8 cellular contexts compared by ENCODE assay signal in the genomic region with DNA sequence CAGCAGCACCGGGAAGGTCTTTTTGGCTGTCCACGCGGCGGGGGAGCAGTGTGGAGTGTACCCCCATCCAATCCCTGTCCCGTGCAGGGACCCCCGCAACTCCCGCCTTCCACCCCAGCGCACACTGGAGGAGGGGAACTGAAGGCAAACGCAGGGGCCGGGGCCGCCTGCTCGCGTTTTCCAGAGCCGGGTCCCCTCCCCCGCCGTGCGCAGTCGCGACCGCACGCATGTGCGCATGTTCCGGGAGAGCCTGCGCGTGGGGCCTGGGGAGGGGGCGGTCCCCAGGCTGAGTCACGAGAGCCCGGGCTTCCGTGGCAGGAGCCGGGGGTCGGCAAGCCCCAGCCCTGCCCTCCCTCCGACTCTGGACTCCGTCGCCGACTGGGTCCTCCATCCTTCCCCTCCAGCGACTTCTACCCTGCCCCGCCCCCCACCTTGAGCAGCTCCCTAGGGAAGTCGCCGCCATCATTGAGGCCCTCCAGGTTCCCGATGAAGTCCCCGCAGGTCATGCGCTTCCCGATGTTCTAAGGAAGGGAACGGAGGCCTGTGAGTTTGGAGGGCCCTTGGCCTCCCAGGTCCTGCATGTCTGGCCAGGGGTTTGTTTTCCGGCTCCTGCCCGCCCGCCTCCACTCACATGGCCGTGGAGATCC. TPM values are rescaled to one million over a fixed set of nuclear protein-coding genes. Genes with fewer than 3 reads are reported as not detected.
A peak's percentile ranks its signal among the peaks of the same experiment; 100 is the strongest.
DNase-seq lines count a peak whose midpoint lies in the region; ATAC-seq and TF ChIP-seq lines count a peak whose summit lies in the region.

No MANE protein-coding gene starts in this region.

- no peak overlapping the region for H2BK5ac ChIP-seq in trophoblast cell (ENCODE audit: low read depth, low read length, poor library complexity)

- no peaks in the 10 kb centered on the region for H3K79me1 ChIP-seq in trophoblast cell (ENCODE audit: low read length)

- no peak overlapping the region for H4K91ac ChIP-seq in trophoblast cell (ENCODE audit: low read depth, low read length)

- no peak overlapping the region for H3K4ac ChIP-seq in trophoblast cell (ENCODE audit: low read depth, low read length)

- peak overlapping the region; percentile 32 for H3K4me3 ChIP-seq in BJ (ENCODE audit: low read depth, low read length)
- H3K4me3 ChIP-seq in fibroblast of mammary gland (ENCODE audit: control insufficient read depth, low read depth, low read length): peak overlapping the region; percentile 31
- H3K4me3 ChIP-seq in trophoblast cell (ENCODE audit: low read depth, low read length): peak overlapping the region; percentile 55

- no peak overlapping the region for H2BK120ac ChIP-seq in trophoblast cell (ENCODE audit: insufficient read depth, low read length, poor library complexity)

- H3K36me3 ChIP-seq in BJ (ENCODE audit: control insufficient read depth, insufficient read depth, low read length) (no peaks in the 10 kb centered on the region), trophoblast cell (ENCODE audit: control insufficient read depth in 1 of 2, insufficient read depth in 2 of 2, low read length in 2 of 2) (no peaks in the 10 kb centered on the region)

- H3K9ac ChIP-seq in trophoblast cell (ENCODE audit: low read length): no peak overlapping the region

- no peaks in the 10 kb centered on the region for H3K36me3 Mint-ChIP-seq in activated CD8-positive, alpha-beta memory T cell treated with anti-CD3 and anti-CD28 coated beads, Interleukin-2, amount 10 ng/mL, durations not matched to agents 7 days and 5 days

- H3K79me2 ChIP-seq in trophoblast cell (ENCODE audit: control insufficient read depth, insufficient read depth, low read length, poor library complexity): no peaks in the 10 kb centered on the region

- peak overlapping the region; percentile 42 for H3K4me3 Mint-ChIP-seq in activated CD8-positive, alpha-beta memory T cell treated with anti-CD3 and anti-CD28 coated beads, Interleukin-2, amount 10 ng/mL, durations not matched to agents 7 days and 5 days

- H3K4me1 ChIP-seq in trophoblast cell (ENCODE audit: control insufficient read depth in 1 of 2, insufficient read depth in 2 of 2, low read length in 2 of 2): peaks cover 4 to 13% of the 10 kb centered on the region in 2 experiments

- no peak overlapping the region for H3K27ac Mint-ChIP-seq in activated CD8-positive, alpha-beta memory T cell treated with anti-CD3 and anti-CD28 coated beads, Interleukin-2, amount 10 ng/mL, durations not matched to agents 7 days and 5 days

- peaks cover 29% of the 10 kb centered on the region for H3K4me1 Mint-ChIP-seq in activated CD8-positive, alpha-beta memory T cell treated with anti-CD3 and anti-CD28 coated beads, Interleukin-2, amount 10 ng/mL, durations not matched to agents 7 days and 5 days

- no peaks in the 10 kb centered on the region for H3K9me3 Mint-ChIP-seq in activated CD8-positive, alpha-beta memory T cell treated with anti-CD3 and anti-CD28 coated beads, Interleukin-2, amount 10 ng/mL, durations not matched to agents 7 days and 5 days (ENCODE audit: low read depth)

- DNase-seq in BJ (ENCODE audit: low read depth) (no peak), fibroblast of mammary gland (ENCODE audit: low read depth) (no peak), trophoblast cell (peak in 1 of 2 donors; percentile 44), cerebellum (ENCODE audit: low spot score) (no peak), NCI-H2081 treated with DMSO at 0.1 percent for 48 hours (lab: John Stamatoyannopoulos, UW) (no peak), Kasumi-1 (lab: John Stamatoyannopoulos, UW) (no peak)
- DNase-seq in activated CD8-positive, alpha-beta memory T cell treated with anti-CD3 and anti-CD28 coated beads, Interleukin-2, amount 10 ng/mL, durations not matched to agents 7 days and 5 days: no peak

- no peak overlapping the region for H4K12ac ChIP-seq in trophoblast cell (ENCODE audit: low read depth, low read length)

- H3K18ac ChIP-seq in trophoblast cell (ENCODE audit: low read length): no peak overlapping the region

- H3K27me3 ChIP-seq in BJ (ENCODE audit: control insufficient read depth, insufficient read depth, low read length) (peaks cover 54% of the 10 kb centered on the region), trophoblast cell (ENCODE audit: insufficient read depth, low read length) (peaks cover 46% of the 10 kb centered on the region)

- H4K8ac ChIP-seq in trophoblast cell (ENCODE audit: low read depth, low read length): no peak overlapping the region

- H3K27me3 Mint-ChIP-seq in activated CD8-positive, alpha-beta memory T cell treated with anti-CD3 and anti-CD28 coated beads, Interleukin-2, amount 10 ng/mL, durations not matched to agents 7 days and 5 days: peaks cover 42% of the 10 kb centered on the region

- no peak for ATAC-seq in activated CD8-positive, alpha-beta memory T cell treated with anti-CD3 and anti-CD28 coated beads, Interleukin-2, amount 10 ng/mL, durations not matched to agents 7 days and 5 days
- ATAC-seq in GM19035 (IDR thresholded peaks at IDR 0.05; ENCODE audit: unreplicated experiment): no peak

- H2AFZ ChIP-seq in trophoblast cell (ENCODE audit: insufficient read depth, low read length, poor library complexity): peak overlapping the region; percentile 13

- no CpG with 5 or more reads among the region's 48 CpGs for WGBS in trophoblast cell (ENCODE audit: extremely low coverage, insufficient coverage, insufficient read length)

- POLR2A ChIA-PET in BJ (lab: Charles Lee): interaction anchor here (0.7 kb wide), 1 partner anchor 289 kb away, joined by 3 read pairs; no protein-coding TSS in a partner anchor

- peaks cover 11% of the 10 kb centered on the region for H3K9me3 ChIP-seq in trophoblast cell (ENCODE audit: insufficient read depth, low read depth, low read length)

- TF ChIP-seq CTCF in BJ (IDR thresholded peaks at IDR 0.05; ENCODE audit: insufficient read depth, low read depth, low read length) (no peak), fibroblast of mammary gland (conservative IDR thresholded peaks at IDR 0.05; ENCODE audit: control insufficient read depth, insufficient read depth, low read depth, low read length) (no peak)

- no peak overlapping the region for H2AK5ac ChIP-seq in trophoblast cell (ENCODE audit: low read length)

- peak overlapping the region; percentile 69 for H3K4me2 ChIP-seq in trophoblast cell (ENCODE audit: low read length)

- H3K23ac ChIP-seq in trophoblast cell (ENCODE audit: low read length): no peak overlapping the region

- CTCF ChIA-PET in BJ (lab: Yijun Ruan, JAX): interaction anchor here (0.6 to 5.4 kb wide), 3 partner anchors 11 to 181 kb away, joined by 4 to 38 read pairs (median 21); a partner anchor contains a TSS
- CTCF ChIA-PET in activated CD8-positive, alpha-beta memory T cell treated with anti-CD3 and anti-CD28 coated beads, Interleukin-2, amount 10 ng/mL, durations not matched to agents 7 days and 5 days (lab: Charles Lee): interaction anchor here (1.1 to 5.6 kb wide), 7 partner anchors 11 to 181 kb away, joined by 3 to 37 read pairs (median 4); a partner anchor contains a TSS

- H3K27ac ChIP-seq in trophoblast cell (ENCODE audit: low read depth, low read length): no peak overlapping the region

- no peak overlapping the region for H3K14ac ChIP-seq in trophoblast cell (ENCODE audit: low read length)

- H2BK12ac ChIP-seq in trophoblast cell (ENCODE audit: low read length): no peak overlapping the region

RNA-seq across cellular contexts. Expression of a gene that starts 8.0 kb away (rescaled TPM):
- 1.2 and 1.8 TPM in 2 replicates for polyA plus RNA-seq in BJ (2011; rRNA removed)
- polyA minus RNA-seq in BJ (2011; rRNA and poly(A)+ RNA removed): 0.81 and 0.98 TPM in 2 replicates
- 1 to 10 TPM; 2.8 to 2.9 TPM for total RNA-seq in activated CD8-positive, alpha-beta memory T cell treated with anti-CD3 and anti-CD28 coated beads, Interleukin-2, amount 10 ng/mL, durations not matched to agents 7 days and 5 days
- 0.78 and 0.92 TPM in 2 replicates for polyA plus RNA-seq in trophoblast cell (2013)
- total RNA-seq in cerebellum: 38.8 TPM

RNA-seq across cellular contexts. Expression of a gene that starts 10.1 kb away (rescaled TPM):
- 3.5 and 7.5 TPM in 2 replicates for polyA plus RNA-seq in BJ (2011; rRNA removed)
- polyA minus RNA-seq in BJ (2011; rRNA and poly(A)+ RNA removed): 0.77 and 1.2 TPM in 2 replicates
- 10 to 100 TPM; 13.5 to 15.2 TPM for total RNA-seq in activated CD8-positive, alpha-beta memory T cell treated with anti-CD3 and anti-CD28 coated beads, Interleukin-2, amount 10 ng/mL, durations not matched to agents 7 days and 5 days
- polyA plus RNA-seq in trophoblast cell (2013): 6.1 and 6.6 TPM in 2 replicates
- total RNA-seq in cerebellum: 6.2 TPM

RNA-seq across cellular contexts. Expression of a gene that starts 15.0 kb away (rescaled TPM):
- 17.8 and 31.3 TPM in 2 replicates for polyA plus RNA-seq in BJ (2011; rRNA removed)
- 14.1 and 14.5 TPM in 2 replicates for polyA minus RNA-seq in BJ (2011; rRNA and poly(A)+ RNA removed)
- total RNA-seq in activated CD8-positive, alpha-beta memory T cell treated with anti-CD3 and anti-CD28 coated beads, Interleukin-2, amount 10 ng/mL, durations not matched to agents 7 days and 5 days: 100 to 1,000 TPM in 1 of 2 experiments, 10 to 100 TPM in 1; 78.1 to 199 TPM
- 30.6 and 31.3 TPM in 2 replicates for polyA plus RNA-seq in trophoblast cell (2013)
- 3.5 TPM for total RNA-seq in cerebellum

RNA-seq across cellular contexts. Expression of a gene that starts 21.8 kb away (rescaled TPM):
- 51.2 and 74.4 TPM in 2 replicates for polyA plus RNA-seq in BJ (2011; rRNA removed)
- polyA minus RNA-seq in BJ (2011; rRNA and poly(A)+ RNA removed): 22.3 and 31.1 TPM in 2 replicates
- total RNA-seq in activated CD8-positive, alpha-beta memory T cell treated with anti-CD3 and anti-CD28 coated beads, Interleukin-2, amount 10 ng/mL, durations not matched to agents 7 days and 5 days: 10 to 100 TPM; 73.5 to 78.2 TPM
- 45.8 and 49.8 TPM in 2 replicates for polyA plus RNA-seq in trophoblast cell (2013)
- 28.3 TPM for total RNA-seq in cerebellum

RNA-seq across cellular contexts. Expression of a gene that starts 40.8 kb away (rescaled TPM):
- not detected in 2 replicates for polyA plus RNA-seq in BJ (2011; rRNA removed)
- polyA minus RNA-seq in BJ (2011; rRNA and poly(A)+ RNA removed): not detected in 2 replicates
- under 1 TPM in 1 of 2 experiments, not detected in 1; 0.35 TPM for total RNA-seq in activated CD8-positive, alpha-beta memory T cell treated with anti-CD3 and anti-CD28 coated beads, Interleukin-2, amount 10 ng/mL, durations not matched to agents 7 days and 5 days
- 17.4 and 19.7 TPM in 2 replicates for polyA plus RNA-seq in trophoblast cell (2013)
- total RNA-seq in cerebellum: not detected

Comparison
In these comparisons a context has a peak if more than half of its experiments do, and no peak if none do; other contexts are left out.
1. RNA of a gene that starts 8.0 kb away (total RNA-seq): 38.8 TPM in cerebellum (single experiment); 2.8 to 2.9 TPM in activated CD8-positive, alpha-beta memory T cell treated with anti-CD3 and anti-CD28 coated beads, Interleukin-2, amount 10 ng/mL, durations not matched to agents 7 days and 5 days; every median in the first group is over 10 times any median in the second.
2. RNA of a gene that starts 15.0 kb away (total RNA-seq): 78.1 to 199 TPM in activated CD8-positive, alpha-beta memory T cell treated with anti-CD3 and anti-CD28 coated beads, Interleukin-2, amount 10 ng/mL, durations not matched to agents 7 days and 5 days; 3.5 TPM in cerebellum (single experiment); every median in the first group is over 10 times any median in the second.
3. Peak in every context shown above with its lines, with median percentiles within 50 percentile points of each other: H3K4me3 ChIP-seq.